Comparison of ENCODE assay signal across 18 cellular contexts in the genomic region with DNA sequence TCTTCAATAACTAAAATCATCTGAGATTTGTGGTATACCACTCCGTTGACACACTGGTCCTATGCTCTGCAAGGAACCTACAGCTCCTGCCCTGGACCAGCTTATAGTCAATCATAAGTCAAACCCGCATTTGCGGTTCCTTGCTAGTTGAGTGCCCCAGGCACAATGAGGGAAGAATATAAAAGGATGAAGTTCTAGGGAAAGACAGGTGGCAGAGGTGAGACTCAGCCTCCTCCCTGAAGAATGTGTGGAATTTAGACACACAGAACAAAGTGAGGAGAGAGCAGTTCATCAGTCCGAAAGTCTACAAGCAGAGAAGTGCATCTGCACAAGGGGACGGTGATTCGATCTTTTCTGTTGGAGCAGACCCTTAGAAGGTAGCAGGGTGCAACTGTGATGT.
"Had no signal": no experiment of that assay in that cellular context is flagged by ENCODE, and none has a peak within 500 bp of the region (broad histone marks: within the 10 kb centered on the region; RNA-seq: fewer than 3 reads in every experiment).

No MANE protein-coding gene starts in this region.

- H3K27ac ChIP-seq: coronary artery, heart left ventricle, ovary, right atrium auricular region had no signal

- H3K9me3 Mint-ChIP-seq: type B pancreatic cell had no signal

- H3K9me3 ChIP-seq: ovary had no signal

- FAIRE-seq: endometrium, frontal cortex, small intestine, urothelium cell line had no signal

- H3K27ac Mint-ChIP-seq: natural killer cell, type B pancreatic cell had no signal

- H3K27me3 ChIP-seq: heart left ventricle, ovary, right atrium auricular region had no signal

- H3K27me3 Mint-ChIP-seq: type B pancreatic cell had no signal

- H3K4me1 ChIP-seq: right atrium auricular region had no signal

- H3K4me1 Mint-ChIP-seq: natural killer cell, neural crest cell had no signal

- DNase-seq: effector CD4-positive, alpha-beta T cell; heart left ventricle; hippocampal formation; kidney glomerular epithelial cell; mammary epithelial cell; natural killer cell; ovary; small intestine; stimulated activated CD4-positive, alpha-beta T cell treated with anti-CD3 and anti-CD28 coated beads, Interleukin-12 subunit alpha, Interleukin-12 subunit beta, amount 100 ng/mL, for 4 hours; stimulated activated naive CD4-positive, alpha-beta T cell treated with Interleukin-2 at 50 U/mL for 16 hours had no signal

- H3K4me3 Mint-ChIP-seq: natural killer cell, neural crest cell, type B pancreatic cell had no signal

- H3K36me3 Mint-ChIP-seq: natural killer cell, type B pancreatic cell had no signal

- H3K4me3 ChIP-seq: coronary artery, heart left ventricle, ovary, right atrium auricular region had no signal

- ATAC-seq: esophagus mucosa, heart left ventricle, natural killer cell had no signal

- H3K36me3 ChIP-seq: heart left ventricle, ovary, right atrium auricular region had no signal
